13 cellular contexts compared by ENCODE assay signal in the genomic region with DNA sequence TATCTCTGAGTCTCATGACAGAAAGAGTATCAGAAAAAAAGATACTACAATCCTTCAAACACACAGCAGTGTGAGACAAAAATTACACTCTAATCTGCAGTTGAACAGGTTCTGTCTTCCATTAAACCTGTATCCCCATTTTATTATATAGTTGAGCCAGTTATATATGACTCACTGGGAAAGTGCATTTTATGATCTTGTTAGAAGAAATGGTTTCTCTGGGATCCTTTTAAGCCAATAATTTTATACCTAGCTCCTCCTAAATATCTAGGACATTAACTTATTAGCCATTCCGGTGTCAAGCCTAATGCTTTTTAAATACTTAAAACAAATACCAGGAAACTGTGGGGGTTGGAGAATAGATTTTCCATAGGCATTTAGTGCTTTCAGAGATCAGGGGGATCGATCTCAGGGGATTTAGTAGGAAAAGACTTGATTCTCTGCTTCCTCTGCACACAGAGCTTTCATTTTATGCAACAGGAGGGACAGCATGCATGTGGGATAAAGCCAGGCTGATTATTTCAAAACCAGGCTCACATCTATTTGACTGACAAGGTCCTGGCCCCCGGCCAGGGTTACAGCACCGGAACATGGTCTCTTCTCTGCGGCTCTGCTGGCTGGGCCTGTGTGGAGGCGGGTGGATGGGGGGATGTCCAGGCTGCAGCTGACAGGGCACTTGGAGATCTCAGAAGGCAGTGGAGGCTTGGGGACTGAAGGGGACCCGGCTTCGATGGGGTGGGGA.
DNase-seq lines count a peak whose midpoint lies in the region; ATAC-seq and TF ChIP-seq lines count a peak whose summit lies in the region.
"Had no signal": no experiment of that assay in that cellular context is flagged by ENCODE, and none has a peak within 500 bp of the region (broad histone marks: within the 10 kb centered on the region; RNA-seq: fewer than 3 reads in every experiment).

No MANE protein-coding gene starts in this region.

- H3K4me3 ChIP-seq in heart right ventricle: peak overlapping the region in 2 of 10 donors; percentile 13 to 16
- H3K4me3 ChIP-seq in skeletal muscle cell (ENCODE audit: low read depth, low read length): no peak overlapping the region

- no peak for TF ChIP-seq CTCF in heart right ventricle (IDR thresholded peaks at IDR 0.05)

- intact Hi-C loops in heart right ventricle (cut with DNase I): loop anchor here in 2 of 10 donors (10.0 kb wide), 2 partner anchors 48 to 688 kb away; no protein-coding TSS in a partner anchor

- H3K4me1 ChIP-seq in heart right ventricle: peaks cover 4 to 51% (median 44%) of the 10 kb centered on the region in 9 donors

- H3K36me3 ChIP-seq in heart right ventricle: no peaks in the 10 kb centered on the region

- peaks cover 0 to 6% (median 0%) of the 10 kb centered on the region in 11 donors for H3K9me3 ChIP-seq in heart right ventricle

- H3K27ac ChIP-seq in heart right ventricle: peak overlapping the region in 1 of 10 donors; percentile 49
- H3K27ac ChIP-seq: dorsolateral prefrontal cortex, KMS-11 had no signal

- DNase-seq in DMS79 treated with DMSO at 0.1 percent for 48 hours (lab: John Stamatoyannopoulos, UW) (peak; percentile 66), DMS79 (lab: John Stamatoyannopoulos, UW) (no peak), heart right ventricle (peak; percentile 78 to 85), skeletal muscle cell (ENCODE audit: low read depth) (peak; percentile 29), epidermal melanocyte (ENCODE audit: insufficient read length, low spot score) (no peak)
- DNase-seq: activated CD4-positive, alpha-beta T cell treated with anti-CD3 and anti-CD28 coated beads, Interleukin-2, amount 50 U/mL, for 1 hour; activated naive CD4-positive, alpha-beta T cell treated with anti-CD3 and anti-CD28 coated beads for 36 hours; NCI-H526 had no signal

- H3K27me3 ChIP-seq in heart right ventricle: no peaks in the 10 kb centered on the region

- 11 to 16% methylated on average over 8 of the region's 8 CpGs for WGBS in heart right ventricle, 2 donors

- peak; percentile 82 for ATAC-seq in SK-N-SH treated with all-trans-retinoic acid at 6 μM for 48 hours
- ATAC-seq in heart right ventricle: peak; percentile 64 to 92 (median 79)
- ATAC-seq in GM19467 (IDR thresholded peaks at IDR 0.05; ENCODE audit: unreplicated experiment): no peak
- no peak for ATAC-seq in GM21717 (IDR thresholded peaks at IDR 0.05; ENCODE audit: unreplicated experiment)

TF ChIP-seq in SK-N-SH treated with all-trans-retinoic acid at 6 μM for 48 hours, 23 proteins besides CTCF, POLR2A, EP300 and RAD21:
- TF ChIP-seq ZC3H10 (CRISPR knock-in tag; IDR thresholded peaks at IDR 0.05): peak; percentile 77; the same call in 1 of the 2 replicates
- TF ChIP-seq OSR1 (CRISPR knock-in tag; IDR thresholded peaks at IDR 0.05): no peak
- TF ChIP-seq ZNF70 (CRISPR knock-in tag; IDR thresholded peaks at IDR 0.05): no peak
- TF ChIP-seq TOX (CRISPR knock-in tag; IDR thresholded peaks at IDR 0.05; ENCODE audit: borderline replicate concordance): no peak
- TF ChIP-seq ISL1 (CRISPR knock-in tag; IDR thresholded peaks at IDR 0.05): peak; percentile 83
- no peak for TF ChIP-seq POU6F1 (CRISPR knock-in tag; IDR thresholded peaks at IDR 0.05; ENCODE audit: borderline replicate concordance, low read depth)
- no peak for TF ChIP-seq CREB5 (CRISPR knock-in tag; IDR thresholded peaks at IDR 0.05; ENCODE audit: low read depth)
- peak; percentile 17; the same call in 1 of the 2 replicates for TF ChIP-seq TSHZ2 (CRISPR knock-in tag; IDR thresholded peaks at IDR 0.05)
- TF ChIP-seq ZFP30 (CRISPR knock-in tag; IDR thresholded peaks at IDR 0.05): no peak
- TF ChIP-seq GLIS3 (CRISPR knock-in tag; IDR thresholded peaks at IDR 0.05): no peak
- TF ChIP-seq ARNTL (CRISPR knock-in tag; IDR thresholded peaks at IDR 0.05; ENCODE audit: borderline replicate concordance, low read depth): no peak
- TF ChIP-seq ZFP3 (CRISPR knock-in tag; IDR thresholded peaks at IDR 0.05): no peak
- TF ChIP-seq ESRRG (CRISPR knock-in tag; IDR thresholded peaks at IDR 0.05): no peak

Comparison
In these comparisons a context has a peak if more than half of its experiments do, and no peak if none do; other contexts are left out.
1. DNase-seq: peak in DMS79 treated with DMSO at 0.1 percent for 48 hours (single experiment), heart right ventricle (2 of 2) and skeletal muscle cell (single experiment); none in DMS79 (single experiment) and epidermal melanocyte (single experiment).
2. ATAC-seq: peak in SK-N-SH treated with all-trans-retinoic acid at 6 μM for 48 hours (single experiment) and heart right ventricle (8 of 8); none in GM19467 (single experiment) and GM21717 (single experiment).